Comparison of ENCODE assay signal across 10 cellular contexts in genomic region chr12:47821346-47821706, GRCh38. TPM values are rescaled to one million over a fixed set of nuclear protein-coding genes. Genes with fewer than 3 reads are reported as not detected.
DNase-seq lines count a peak whose midpoint lies in the region; ATAC-seq and TF ChIP-seq lines count a peak whose summit lies in the region.
"Had no signal": no experiment of that assay in that cellular context is flagged by ENCODE, and none has a peak within 500 bp of the region (broad histone marks: within the 10 kb centered on the region; RNA-seq: fewer than 3 reads in every experiment).

No MANE protein-coding gene starts in this region.

- DNase-seq in Caco-2, result no peak
- no peak for DNase-seq in T-cell
- DNase-seq in fibroblast of lung (ENCODE audit: low read depth in 2 of 2), result peak in 1 of 2 donors; percentile 48
- no peak for DNase-seq in prostate gland (ENCODE audit: low spot score)
- DNase-seq in putamen (ENCODE audit: low spot score), result no peak
- DNase-seq in KBM-7, result no peak
- DNase-seq: stimulated activated naive CD4-positive, alpha-beta T cell had no signal

- no peaks in the 10 kb centered on the region for H3K9me3 ChIP-seq in Caco-2
- no peaks in the 10 kb centered on the region for H3K9me3 ChIP-seq in fibroblast of lung (ENCODE audit: control insufficient read depth, insufficient read depth, low read depth, low read length)
- no peaks in the 10 kb centered on the region for H3K9me3 ChIP-seq in prostate gland

- peak overlapping the region; percentile 18 for H3K4me2 ChIP-seq in fibroblast of lung (ENCODE audit: extremely low read depth, insufficient read depth, low read length)

- POLR2A ChIA-PET in Caco-2 (lab: Charles Lee), result interaction anchor here (0.6 to 1.4 kb wide), 7 partner anchors 13 to 110 kb away, joined by 3 to 18 read pairs (median 5); partner anchors contain the start of gene VDR
- POLR2A ChIA-PET in T-cell (lab: Charles Lee), result no interaction called here

- WGBS in prostate gland, result 81% methylated on average over 4 of the region's 4 CpGs

- peak overlapping the region; percentile 29 for H2AFZ ChIP-seq in fibroblast of lung (ENCODE audit: low read length)

- H4K20me1 ChIP-seq in fibroblast of lung (ENCODE audit: control insufficient read depth, extremely low read depth, insufficient read depth, low read length), result no peaks in the 10 kb centered on the region

- no peaks in the 10 kb centered on the region for H3K36me3 ChIP-seq in Caco-2 (ENCODE audit: control insufficient read depth, insufficient read depth, low read length)
- peaks cover 3% of the 10 kb centered on the region for H3K36me3 ChIP-seq in fibroblast of lung (ENCODE audit: control insufficient read depth, insufficient read depth, low read length)
- no peaks in the 10 kb centered on the region for H3K36me3 ChIP-seq in prostate gland

- TF ChIP-seq POLR2A in prostate gland (IDR thresholded peaks at IDR 0.05), result no peak

- H3K4me1 ChIP-seq in Caco-2 (peaks cover 57% of the 10 kb centered on the region), fibroblast of lung (ENCODE audit: control insufficient read depth, extremely low read depth, insufficient read depth, low read length) (peaks cover 30% of the 10 kb centered on the region), prostate gland (replicated peaks) (peaks cover 10% of the 10 kb centered on the region)

- H3K4me3 Mint-ChIP-seq in Caco-2 (ENCODE audit: unreplicated experiment) (peak overlapping the region; percentile 97), T-cell (peak overlapping the region; percentile 85 to 88 (median 86))

- H3K36me3 Mint-ChIP-seq in Caco-2 (ENCODE audit: insufficient read depth, unreplicated experiment), result peaks cover 12% of the 10 kb centered on the region
- no peaks in the 10 kb centered on the region for H3K36me3 Mint-ChIP-seq in T-cell

- H3K27me3 Mint-ChIP-seq in Caco-2 (ENCODE audit: insufficient read depth, unreplicated experiment) (no peaks in the 10 kb centered on the region), T-cell (no peaks in the 10 kb centered on the region)

- peaks cover 37% of the 10 kb centered on the region for H3K79me2 ChIP-seq in fibroblast of lung (ENCODE audit: control insufficient read depth, insufficient read depth, low read length)

- intact Hi-C loops in Caco-2 (cut with micrococcal nuclease; ENCODE audit: unreplicated experiment), result no loop called here
- intact Hi-C loops in prostate gland (cut with DNase I), result no loop called here

- CTCF ChIA-PET in Caco-2 (lab: Charles Lee), result interaction anchor here (0.6 to 7.8 kb wide), 9 partner anchors 7 to 84 kb away, joined by 3 to 113 read pairs (median 4); partner anchors contain the start of gene VDR
- CTCF ChIA-PET in T-cell (lab: Charles Lee), result interaction anchor here (0.5 to 1.3 kb wide), 2 partner anchors 77 to 80 kb away, joined by 3 to 4 read pairs; no protein-coding TSS in a partner anchor

- no peaks in the 10 kb centered on the region for H3K9me3 Mint-ChIP-seq in Caco-2 (ENCODE audit: unreplicated experiment)
- H3K9me3 Mint-ChIP-seq in T-cell, result no peaks in the 10 kb centered on the region

- ATAC-seq in T-cell (replicated peaks in 1 of 4), result no peak
- no peak for ATAC-seq in GM18511 (IDR thresholded peaks at IDR 0.05; ENCODE audit: unreplicated experiment)
- ATAC-seq in GM21381 (IDR thresholded peaks at IDR 0.05; ENCODE audit: unreplicated experiment), result no peak
- ATAC-seq: GM12878 had no signal

- no TSS peak for BruUV-seq in Caco-2 (replicated peaks; lab: Mats Ljungman, UMichigan)

- H3K9ac ChIP-seq in fibroblast of lung (ENCODE audit: insufficient read depth, low read length), result no peak overlapping the region

- H3K27ac Mint-ChIP-seq in Caco-2 (ENCODE audit: unreplicated experiment) (peak overlapping the region; percentile 99), T-cell (peak overlapping the region; percentile 98)

- H3K27me3 ChIP-seq in Caco-2 (replicated peaks; ENCODE audit: control insufficient read depth, insufficient read depth, low read length) (no peaks in the 10 kb centered on the region), fibroblast of lung (ENCODE audit: control insufficient read depth, insufficient read depth, low read length) (no peaks in the 10 kb centered on the region), prostate gland (replicated peaks; ENCODE audit: insufficient read depth) (no peaks in the 10 kb centered on the region)

- peak overlapping the region; percentile 88 for H3K27ac ChIP-seq in fibroblast of lung (ENCODE audit: insufficient read depth, low read length)
- peak overlapping the region; percentile 90 for H3K27ac ChIP-seq in prostate gland

- peaks cover 63% of the 10 kb centered on the region for H3K4me1 Mint-ChIP-seq in Caco-2 (ENCODE audit: low read depth, unreplicated experiment)
- peaks cover 83 to 87% (median 86%) of the 10 kb centered on the region in 3 donors for H3K4me1 Mint-ChIP-seq in T-cell

- peak overlapping the region; percentile 92 for H3K4me3 ChIP-seq in Caco-2 (ENCODE audit: low read depth, low read length)
- peak overlapping the region in 2 of 4 experiments; percentile 6 to 91 for H3K4me3 ChIP-seq in fibroblast of lung (replicated peaks in 1 of 4; ENCODE audit: control extremely low read depth in 1 of 4, insufficient read depth in 1 of 4, low read depth in 3 of 4, low read length in 4 of 4)
- no peak overlapping the region for H3K4me3 ChIP-seq in prostate gland
- H3K4me3 ChIP-seq: GM12878 had no signal

- TF ChIP-seq CTCF in Caco-2 (IDR thresholded peaks at IDR 0.05; ENCODE audit: insufficient read depth in 1 of 2, low read depth in 1 of 2, low read length in 1 of 2, severe bottlenecking in 1 of 2, unreplicated experiment in 1 of 2) (no peak), fibroblast of lung (conservative IDR thresholded peaks at IDR 0.05 in 1 of 2, IDR thresholded peaks at IDR 0.05 in 1 of 2; ENCODE audit: low read depth in 1 of 2, low read length in 2 of 2) (no peak), prostate gland (IDR thresholded peaks at IDR 0.05) (no peak)

- in situ Hi-C loops in KBM-7 (cut with MboI; ENCODE audit: low pct_unique_long_range_greater_than_20kb, low sequenced_read_pairs), result no loop called here

RNA-seq across cellular contexts. Expression of gene HDAC7, which starts 1.6 kb away (rescaled TPM):
- total RNA-seq in Caco-2 (2022) (71.2 and 71.9 TPM in 2 replicates), T-cell (100 to 1,000 TPM; 142 to 192 (median 165) TPM), fibroblast of lung (23.6 and 28.1 TPM in 2 replicates), prostate gland (10 to 100 TPM; 39.5 to 67.7 TPM)
- 31.6 and 35.4 TPM in 2 replicates for polyA plus RNA-seq in fibroblast of lung
- polyA plus RNA-seq in fibroblast of lung (2012), result 47.2 and 50.5 TPM in 2 replicates
- 94.8 and 140 TPM in 2 replicates for polyA minus RNA-seq in fibroblast of lung (ENCODE audit: low replicate concordance)

RNA-seq across cellular contexts. Expression of gene SLC48A1, which starts 48.3 kb away (rescaled TPM):
- total RNA-seq in Caco-2 (2022), result 34.3 and 37.5 TPM in 2 replicates
- total RNA-seq in T-cell, result 10 to 100 TPM in 3 of 5 donors, 1 to 10 TPM in 2; 5.8 to 13.7 (median 10.2) TPM
- 12.8 and 18.7 TPM in 2 replicates for total RNA-seq in fibroblast of lung
- 8.9 and 9.0 TPM in 2 replicates for polyA plus RNA-seq in fibroblast of lung
- 12.1 and 13.2 TPM in 2 replicates for polyA plus RNA-seq in fibroblast of lung (2012)
- 20.9 and 22.7 TPM in 2 replicates for polyA minus RNA-seq in fibroblast of lung (ENCODE audit: low replicate concordance)
- total RNA-seq in prostate gland, result 10 to 100 TPM; 39.0 to 52.5 TPM
